In genomic region chr14:102819176-102819628, GRCh38 we compare ENCODE assay signal across 9 cellular contexts. TPM values are rescaled to one million over a fixed set of nuclear protein-coding genes. Genes with fewer than 3 reads are reported as not detected.
DNase-seq lines count a peak whose midpoint lies in the region; ATAC-seq, FAIRE-seq and TF ChIP-seq lines count a peak whose summit lies in the region.
"Had no signal": no experiment of that assay in that cellular context is flagged by ENCODE, and none has a peak within 500 bp of the region (broad histone marks: within the 10 kb centered on the region; RNA-seq: fewer than 3 reads in every experiment).

No MANE protein-coding gene starts in this region.

- no peaks in the 10 kb centered on the region for H3K27me3 ChIP-seq in RWPE2 (ENCODE audit: insufficient read depth, poor library complexity, severe bottlenecking)
- H3K27me3 ChIP-seq in bronchial epithelial cell (ENCODE audit: control insufficient read depth, insufficient read depth, low read length) = no peaks in the 10 kb centered on the region

- FAIRE-seq in bronchial epithelial cell (lab: Jason Lieb, UNC) (peak; percentile 80), D721Med (lab: Jason Lieb, UNC) (no peak)

- no peak overlapping the region for H3K4me3 ChIP-seq in RWPE2 (ENCODE audit: severe bottlenecking)
- H3K4me3 ChIP-seq in bronchial epithelial cell (ENCODE audit: low read depth, low read length) = no peak overlapping the region
- H3K4me3 ChIP-seq: SK-N-MC had no signal

- peaks cover 16% of the 10 kb centered on the region for H3K4me1 ChIP-seq in RWPE2 (ENCODE audit: insufficient read depth, poor library complexity, severe bottlenecking)

- no peak for DNase-seq in RWPE2 (ENCODE audit: low spot score)
- DNase-seq in bronchial epithelial cell (ENCODE audit: low read depth) = peak; percentile 63
- peak; percentile 62 to 80 for DNase-seq in stimulated activated CD4-positive, alpha-beta T cell treated with anti-CD3 and anti-CD28 coated beads, Interleukin-4, amount 100 ng/mL, for 48 hours (ENCODE audit: low read depth in 2 of 2)
- no peak for DNase-seq in D721Med (ENCODE audit: insufficient read length, low spot score)
- no peak for DNase-seq in NCI-H524 treated with DMSO at 0.1 percent for 48 hours (lab: John Stamatoyannopoulos, UW)
- DNase-seq in GOT3 (lab: John Stamatoyannopoulos, UW) = no peak

- TF ChIP-seq CTCF in RWPE2 (IDR thresholded peaks at IDR 0.05; ENCODE audit: poor library complexity, severe bottlenecking) (no peak), bronchial epithelial cell (IDR thresholded peaks at IDR 0.05; ENCODE audit: insufficient read depth, low read length, severe bottlenecking) (no peak), D721Med (IDR thresholded peaks at IDR 0.05; ENCODE audit: insufficient read depth, missing control alignments) (no peak)

- ATAC-seq in GM19025 (IDR thresholded peaks at IDR 0.05; ENCODE audit: low read depth, unreplicated experiment) (peak; percentile 82), HG02970 (IDR thresholded peaks at IDR 0.05; ENCODE audit: low FRiP score, unreplicated experiment) (peak; percentile 46), RWPE2 (ENCODE audit: low read depth) (peak; percentile 76)

- H3K36me3 ChIP-seq in RWPE2 (ENCODE audit: low read depth) (no peaks in the 10 kb centered on the region), bronchial epithelial cell (ENCODE audit: control insufficient read depth, insufficient read depth, low read length) (no peaks in the 10 kb centered on the region)

- H3K27ac ChIP-seq in RWPE2 (ENCODE audit: poor library complexity, severe bottlenecking) = no peak overlapping the region
- H3K27ac ChIP-seq: SK-N-MC had no signal

- no peaks in the 10 kb centered on the region for H3K9me3 ChIP-seq in RWPE2 (ENCODE audit: severe bottlenecking)

RNA-seq across cellular contexts. Expression of gene TRAF3, which starts 42.0 kb away (rescaled TPM):
- 34.6 and 35.3 TPM in 2 replicates for total RNA-seq in bronchial epithelial cell

Comparison
In these comparisons a context has a peak if more than half of its experiments do, and no peak if none do; other contexts are left out.
1. DNase-seq: peak in bronchial epithelial cell (single experiment) and stimulated activated CD4-positive, alpha-beta T cell treated with anti-CD3 and anti-CD28 coated beads, Interleukin-4, amount 100 ng/mL, for 48 hours (2 of 2); none in RWPE2 (single experiment), D721Med (single experiment), NCI-H524 treated with DMSO at 0.1 percent for 48 hours (single experiment) and GOT3 (single experiment).
2. Peak in every context shown above with its lines, with median percentiles within 50 percentile points of each other: ATAC-seq.